Comparison of ENCODE assay signal across 27 cellular contexts in the genomic region with DNA sequence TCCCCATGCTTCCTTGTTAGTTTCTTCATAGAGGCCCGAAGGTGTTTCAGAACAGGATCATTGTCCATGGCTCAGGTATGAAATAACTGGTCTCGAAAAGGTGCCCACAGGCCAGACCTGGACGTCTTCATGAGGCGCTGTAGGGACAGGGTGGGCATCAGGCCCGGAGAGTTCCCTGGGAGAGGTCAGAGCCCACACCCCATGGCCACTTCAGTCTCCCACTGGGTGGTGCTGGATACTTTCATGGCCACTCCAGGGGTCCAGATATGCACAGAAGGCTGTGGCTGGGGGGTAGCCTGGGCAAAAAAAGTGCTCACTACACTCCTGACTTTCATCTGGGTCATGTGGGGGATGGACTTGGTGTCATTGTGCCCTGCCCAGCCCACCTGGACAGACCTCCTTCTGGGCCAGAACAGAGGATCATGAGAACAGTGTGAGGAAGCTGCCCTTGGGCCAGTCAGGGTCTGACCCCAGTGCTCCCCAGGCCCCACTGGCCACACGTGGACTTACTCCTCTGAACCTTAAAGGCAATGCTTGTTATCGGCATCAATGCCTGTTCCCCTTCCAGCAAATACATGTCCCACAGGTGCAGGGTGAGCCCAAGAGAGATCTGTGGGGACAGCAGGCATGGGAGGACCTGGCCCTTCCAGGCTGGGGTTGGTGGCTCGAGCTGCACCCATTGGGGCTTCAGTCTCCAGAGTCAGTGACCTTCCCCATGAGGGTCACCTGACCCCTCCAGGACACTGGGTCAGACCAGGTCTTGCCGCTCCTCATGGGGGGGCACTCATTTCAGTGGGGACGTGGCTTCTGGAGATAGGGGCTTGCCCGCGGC. TPM values are rescaled to one million over a fixed set of nuclear protein-coding genes. Genes with fewer than 3 reads are reported as not detected.
DNase-seq lines count a peak whose midpoint lies in the region; ATAC-seq and TF ChIP-seq lines count a peak whose summit lies in the region.
"Had no signal": no experiment of that assay in that cellular context is flagged by ENCODE, and none has a peak within 500 bp of the region (broad histone marks: within the 10 kb centered on the region; RNA-seq: fewer than 3 reads in every experiment).

No MANE protein-coding gene starts in this region.

- no peaks in the 10 kb centered on the region for H3K36me3 Mint-ChIP-seq in activated naive CD4-positive, alpha-beta T cell treated with anti-CD3 and anti-CD28 coated beads for 36 hours (ENCODE audit: low read depth)
- H3K36me3 Mint-ChIP-seq in CD14-positive monocyte: no peaks in the 10 kb centered on the region
- H3K36me3 Mint-ChIP-seq: CD8-positive, alpha-beta T cell had no signal

- H3K36me3 ChIP-seq in upper lobe of right lung (no peaks in the 10 kb centered on the region), psoas muscle (ENCODE audit: insufficient read depth in 1 of 2, low read depth in 1 of 2) (no peaks in the 10 kb centered on the region)
- H3K36me3 ChIP-seq: SJSA1 had no signal

- 88 to 90% (median 89%) methylated on average over 12 of the region's 12 CpGs for WGBS in psoas muscle, 3 donors

- intact Hi-C loops in cardiac septum (cut with DNase I): no loop called here
- intact Hi-C loops in left ventricle myocardium superior (cut with micrococcal nuclease): no loop called here
- intact Hi-C loops in upper lobe of right lung (cut with DNase I): no loop called here
- intact Hi-C loops in psoas muscle (cut with DNase I): no loop called here
- intact Hi-C loops in activated naive CD4-positive, alpha-beta T cell treated with anti-CD3 and anti-CD28 coated beads for 36 hours (cut with micrococcal nuclease): no loop called here
- intact Hi-C loops in CD14-positive monocyte (cut with micrococcal nuclease): loop anchor here in 1 of 2 donors (10.0 kb wide), 1 partner anchor 207 kb away; no protein-coding TSS in a partner anchor

- peak; percentile 63 for DNase-seq in cardiac septum (ENCODE audit: low spot score)
- DNase-seq in left ventricle myocardium superior: no peak
- DNase-seq in coronary artery (ENCODE audit: low spot score): peak; percentile 63
- DNase-seq in mesenteric fat pad (ENCODE audit: low spot score): peak; percentile 81
- DNase-seq in upper lobe of right lung: peak; percentile 51
- no peak for DNase-seq in psoas muscle
- no peak for DNase-seq in activated naive CD4-positive, alpha-beta T cell treated with anti-CD3 and anti-CD28 coated beads for 36 hours
- DNase-seq in CD14-positive monocyte (ENCODE audit: low spot score): no peak
- DNase-seq: C1 segment of cervical spinal cord; CD8-positive, alpha-beta T cell; GOT3; Kasumi-1; NCI-H1092 treated with DMSO at 0.1 percent for 48 hours; NCI-H1436; NCI-H187; NCI-H2081 treated with DMSO at 0.1 percent for 48 hours; NCI-H2171; NCI-H226; NCI-H510A; NCI-H69; Right ventricle myocardium superior; RPMI8226 had no signal

- H3K27ac Mint-ChIP-seq in activated naive CD4-positive, alpha-beta T cell treated with anti-CD3 and anti-CD28 coated beads for 36 hours: no peak overlapping the region
- no peak overlapping the region for H3K27ac Mint-ChIP-seq in CD14-positive monocyte
- H3K27ac Mint-ChIP-seq: CD8-positive, alpha-beta T cell had no signal

- H3K4me1 Mint-ChIP-seq in activated naive CD4-positive, alpha-beta T cell treated with anti-CD3 and anti-CD28 coated beads for 36 hours (ENCODE audit: low read depth): no peaks in the 10 kb centered on the region
- no peaks in the 10 kb centered on the region for H3K4me1 Mint-ChIP-seq in CD14-positive monocyte

- H3K4me1 ChIP-seq in upper lobe of right lung (no peaks in the 10 kb centered on the region), psoas muscle (no peaks in the 10 kb centered on the region)
- H3K4me1 ChIP-seq: A549, Caco-2, SJSA1 had no signal

- H3K9me3 Mint-ChIP-seq in activated naive CD4-positive, alpha-beta T cell treated with anti-CD3 and anti-CD28 coated beads for 36 hours: no peaks in the 10 kb centered on the region
- no peaks in the 10 kb centered on the region for H3K9me3 Mint-ChIP-seq in CD14-positive monocyte
- H3K9me3 Mint-ChIP-seq: CD8-positive, alpha-beta T cell had no signal

- TF ChIP-seq CTCF in coronary artery (IDR thresholded peaks at IDR 0.05) (no peak), upper lobe of right lung (IDR thresholded peaks at IDR 0.05) (no peak), psoas muscle (IDR thresholded peaks at IDR 0.05) (no peak), CD14-positive monocyte (IDR thresholded peaks at IDR 0.05) (no peak)

- no peaks in the 10 kb centered on the region for H3K9me3 ChIP-seq in upper lobe of right lung
- no peaks in the 10 kb centered on the region for H3K9me3 ChIP-seq in psoas muscle
- H3K9me3 ChIP-seq: A549, Caco-2, SJSA1 had no signal

- CTCF ChIA-PET in activated naive CD4-positive, alpha-beta T cell treated with anti-CD3 and anti-CD28 coated beads for 36 hours (lab: Charles Lee): interaction anchor here (1.9 kb wide), 1 partner anchor 13 kb away, joined by 6 read pairs; no protein-coding TSS in a partner anchor

- H3K4me3 ChIP-seq in coronary artery (no peak overlapping the region), upper lobe of right lung (no peak overlapping the region), psoas muscle (no peak overlapping the region)
- H3K4me3 ChIP-seq: A549, K562, SJSA1 had no signal

- no peaks in the 10 kb centered on the region for H3K27me3 Mint-ChIP-seq in activated naive CD4-positive, alpha-beta T cell treated with anti-CD3 and anti-CD28 coated beads for 36 hours (ENCODE audit: low read depth)
- H3K27me3 Mint-ChIP-seq in CD14-positive monocyte (ENCODE audit: low read depth in 3 of 3): no peaks in the 10 kb centered on the region

- H3K27me3 ChIP-seq in upper lobe of right lung (no peaks in the 10 kb centered on the region), psoas muscle (ENCODE audit: insufficient read depth in 3 of 3, low read length in 2 of 3) (no peaks in the 10 kb centered on the region)
- H3K27me3 ChIP-seq: SJSA1 had no signal

- ATAC-seq in left ventricle myocardium superior (no peak), upper lobe of right lung (no peak), psoas muscle (no peak)
- ATAC-seq: A549; CD8-positive, alpha-beta T cell; HCT116; K562 had no signal

- no peak overlapping the region for H3K4me3 Mint-ChIP-seq in activated naive CD4-positive, alpha-beta T cell treated with anti-CD3 and anti-CD28 coated beads for 36 hours
- no peak overlapping the region for H3K4me3 Mint-ChIP-seq in CD14-positive monocyte
- H3K4me3 Mint-ChIP-seq: CD8-positive, alpha-beta T cell had no signal

- H3K27ac ChIP-seq in coronary artery (no peak overlapping the region), upper lobe of right lung (no peak overlapping the region), psoas muscle (no peak overlapping the region)
- H3K27ac ChIP-seq: A549, SJSA1 had no signal

RNA-seq across cellular contexts. Expression of gene LGALS9, which starts 36.9 kb away (rescaled TPM):
- total RNA-seq in cardiac septum: 20.1 TPM
- 16.9 TPM for total RNA-seq in left ventricle myocardium superior
- 116 TPM for total RNA-seq in mesenteric fat pad
- 185 TPM for total RNA-seq in upper lobe of right lung
- total RNA-seq in psoas muscle: 10 to 100 TPM in 3 of 4 donors, 1 to 10 TPM in 1; 9.6 to 11.7 (median 11.1) TPM
- polyA plus RNA-seq in psoas muscle: 10 to 100 TPM in 1 of 3 donors, 1 to 10 TPM in 2; 4.3 to 10.3 (median 7.9) TPM
- 10 to 100 TPM; 80.2 to 81.1 TPM for total RNA-seq in activated naive CD4-positive, alpha-beta T cell treated with anti-CD3 and anti-CD28 coated beads for 36 hours
- polyA plus RNA-seq in CD14-positive monocyte: 100 to 1,000 TPM; 149 TPM

Comparison
In these comparisons a context has a peak if more than half of its experiments do, and no peak if none do; other contexts are left out.
1. DNase-seq: peak in cardiac septum (single experiment), coronary artery (single experiment), mesenteric fat pad (single experiment) and upper lobe of right lung (single experiment); none in left ventricle myocardium superior (single experiment), psoas muscle (0 of 2), activated naive CD4-positive, alpha-beta T cell treated with anti-CD3 and anti-CD28 coated beads for 36 hours (single experiment) and CD14-positive monocyte (single experiment).